ENCODE assay signal across 10 cellular contexts in the genomic region with DNA sequence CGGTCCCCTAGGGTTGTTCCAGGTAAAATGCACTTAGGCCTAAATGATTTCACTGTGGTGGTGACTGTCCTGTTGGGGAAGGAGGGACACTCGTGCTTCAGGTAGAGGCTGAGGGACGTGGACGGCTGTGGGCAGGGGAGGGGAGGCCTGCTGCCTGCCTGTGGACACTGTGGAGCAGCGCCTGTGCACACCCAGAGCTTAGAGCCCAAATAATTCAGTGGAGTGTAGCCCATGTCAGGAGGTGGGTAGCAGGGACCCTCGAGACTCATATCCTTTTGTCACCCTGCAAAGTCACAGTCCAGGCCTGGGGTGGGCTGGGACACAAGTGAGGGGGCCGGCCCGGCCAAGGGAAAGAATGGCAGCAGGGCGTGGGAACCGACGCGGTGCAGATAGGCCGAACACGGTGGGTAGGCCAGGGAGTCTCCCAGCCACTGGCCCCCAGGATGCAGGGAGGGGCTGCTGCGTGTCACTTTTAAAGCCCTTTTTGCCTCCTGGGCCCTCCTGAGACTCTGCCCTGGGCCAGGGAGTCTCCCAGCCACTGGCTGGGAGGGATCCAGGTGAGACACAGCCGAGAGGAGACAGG. TPM values are rescaled to one million over a fixed set of nuclear protein-coding genes. Genes with fewer than 3 reads are reported as not detected.
DNase-seq lines count a peak whose midpoint lies in the region; ATAC-seq and TF ChIP-seq lines count a peak whose summit lies in the region.
"Had no signal": no experiment of that assay in that cellular context is flagged by ENCODE, and none has a peak within 500 bp of the region (broad histone marks: within the 10 kb centered on the region; RNA-seq: fewer than 3 reads in every experiment).

No MANE protein-coding gene starts in this region.

- H3K4me1 Mint-ChIP-seq in activated T-cell treated with anti-CD3 and anti-CD28 coated beads, Interleukin-2, amount 50 U/mL, for 4 hours (ENCODE audit: low read depth): peaks cover 14% of the 10 kb centered on the region
- peaks cover 15% of the 10 kb centered on the region for H3K4me1 Mint-ChIP-seq in activated naive CD8-positive, alpha-beta T cell treated with anti-CD3 and anti-CD28 coated beads, Interleukin-2, amount 10 ng/mL, durations not matched to agents 7 days and 5 days
- peaks cover 17% of the 10 kb centered on the region for H3K4me1 Mint-ChIP-seq in memory B cell

- no peak for DNase-seq in activated T-cell treated with anti-CD3 and anti-CD28 coated beads, Interleukin-2, amount 50 U/mL, for 4 hours
- DNase-seq in activated T-cell treated with anti-CD3 and anti-CD28 coated beads for 4 hours (no peak), memory B cell (ENCODE audit: low spot score in 2 of 2) (no peak), testis (no peak), posterior cingulate gyrus (no peak), substantia nigra (lab: John Stamatoyannopoulos, UW) (no peak)
- no peak for DNase-seq in activated naive CD8-positive, alpha-beta T cell treated with anti-CD3 and anti-CD28 coated beads, Interleukin-2, amount 10 ng/mL, durations not matched to agents 7 days and 5 days

- H3K27me3 ChIP-seq in testis: no peaks in the 10 kb centered on the region

- no peak for ATAC-seq in activated T-cell treated with anti-CD3 and anti-CD28 coated beads, Interleukin-2, amount 50 U/mL, for 4 hours
- no peak for ATAC-seq in activated naive CD8-positive, alpha-beta T cell treated with anti-CD3 and anti-CD28 coated beads, Interleukin-2, amount 10 ng/mL, durations not matched to agents 7 days and 5 days (ENCODE audit: low read depth)
- ATAC-seq in memory B cell (ENCODE audit: low read depth) (no peak), GM21529 (IDR thresholded peaks at IDR 0.05; ENCODE audit: unreplicated experiment) (no peak)
- ATAC-seq: GM12878 had no signal

- no peak for TF ChIP-seq POLR2A in testis (IDR thresholded peaks at IDR 0.05)

- 65 to 76% methylated on average over 14 to 16 of the region's 16 CpGs for WGBS in testis, 2 donors

- TF ChIP-seq CTCF in testis (IDR thresholded peaks at IDR 0.05): no peak

- H3K9me3 Mint-ChIP-seq in activated T-cell treated with anti-CD3 and anti-CD28 coated beads, Interleukin-2, amount 50 U/mL, for 4 hours: no peaks in the 10 kb centered on the region
- no peaks in the 10 kb centered on the region for H3K9me3 Mint-ChIP-seq in activated naive CD8-positive, alpha-beta T cell treated with anti-CD3 and anti-CD28 coated beads, Interleukin-2, amount 10 ng/mL, durations not matched to agents 7 days and 5 days
- H3K9me3 Mint-ChIP-seq in memory B cell: no peaks in the 10 kb centered on the region

- H3K4me3 ChIP-seq in testis: peak overlapping the region in 1 of 2 donors; percentile 40
- H3K4me3 ChIP-seq: GM12878 had no signal

- no peaks in the 10 kb centered on the region for H3K36me3 Mint-ChIP-seq in activated T-cell treated with anti-CD3 and anti-CD28 coated beads, Interleukin-2, amount 50 U/mL, for 4 hours (ENCODE audit: insufficient read depth)
- H3K36me3 Mint-ChIP-seq in activated naive CD8-positive, alpha-beta T cell treated with anti-CD3 and anti-CD28 coated beads, Interleukin-2, amount 10 ng/mL, durations not matched to agents 7 days and 5 days: no peaks in the 10 kb centered on the region
- H3K36me3 Mint-ChIP-seq in memory B cell: no peaks in the 10 kb centered on the region

- peak overlapping the region; percentile 33 for H3K4me3 Mint-ChIP-seq in activated T-cell treated with anti-CD3 and anti-CD28 coated beads, Interleukin-2, amount 50 U/mL, for 4 hours
- H3K4me3 Mint-ChIP-seq in activated naive CD8-positive, alpha-beta T cell treated with anti-CD3 and anti-CD28 coated beads, Interleukin-2, amount 10 ng/mL, durations not matched to agents 7 days and 5 days: peak overlapping the region; percentile 45
- H3K4me3 Mint-ChIP-seq in memory B cell: peak overlapping the region; percentile 77

- peaks cover 20% of the 10 kb centered on the region for H3K4me1 ChIP-seq in testis

- H3K27me3 Mint-ChIP-seq in activated T-cell treated with anti-CD3 and anti-CD28 coated beads, Interleukin-2, amount 50 U/mL, for 4 hours (ENCODE audit: low read depth): peaks cover 18% of the 10 kb centered on the region
- peaks cover 27% of the 10 kb centered on the region for H3K27me3 Mint-ChIP-seq in activated naive CD8-positive, alpha-beta T cell treated with anti-CD3 and anti-CD28 coated beads, Interleukin-2, amount 10 ng/mL, durations not matched to agents 7 days and 5 days
- peaks cover 20% of the 10 kb centered on the region for H3K27me3 Mint-ChIP-seq in memory B cell

- intact Hi-C loops in testis (cut with DNase I; ENCODE audit: low total_unique reads) (loop anchor here (5.0 to 10.0 kb wide), 2 partner anchors 59 to 116 kb away; no protein-coding TSS in a partner anchor), posterior cingulate gyrus (cut with DNase I) (no loop called here)

- POLR2A ChIA-PET in activated naive CD8-positive, alpha-beta T cell treated with anti-CD3 and anti-CD28 coated beads, Interleukin-2, amount 10 ng/mL, durations not matched to agents 7 days and 5 days (lab: Charles Lee): interaction anchor here (1.3 to 3.0 kb wide), 2 partner anchors 17 to 129 kb away, joined by 3 to 13 read pairs; a partner anchor contains a TSS

- H3K9me3 ChIP-seq in testis: no peaks in the 10 kb centered on the region

- H3K27ac ChIP-seq in testis: peak overlapping the region; percentile 57 to 63
- no peak overlapping the region for H3K27ac ChIP-seq in substantia nigra (ENCODE audit: low read depth, low read length, poor library complexity, severe bottlenecking)

- H3K27ac Mint-ChIP-seq in activated naive CD8-positive, alpha-beta T cell treated with anti-CD3 and anti-CD28 coated beads, Interleukin-2, amount 10 ng/mL, durations not matched to agents 7 days and 5 days: no peak overlapping the region
- no peak overlapping the region for H3K27ac Mint-ChIP-seq in memory B cell

- no peaks in the 10 kb centered on the region for H3K36me3 ChIP-seq in testis (ENCODE audit: low read depth, missing control alignments)

RNA-seq across cellular contexts. Expression of a gene that starts 0.7 kb away (rescaled TPM):
- total RNA-seq in activated T-cell treated with anti-CD3 and anti-CD28 coated beads, Interleukin-2, amount 50 U/mL, for 4 hours: 1 to 10 TPM; 2.0 to 4.4 (median 2.0) TPM
- 1 to 10 TPM; 4.2 to 4.3 TPM for total RNA-seq in activated naive CD8-positive, alpha-beta T cell treated with anti-CD3 and anti-CD28 coated beads, Interleukin-2, amount 10 ng/mL, durations not matched to agents 7 days and 5 days
- total RNA-seq in testis: 10 to 100 TPM; 54.1 to 59.9 TPM
- 50.6 TPM for polyA plus RNA-seq in testis (ENCODE audit: insufficient read depth, low read depth, low replicate concordance)

RNA-seq across cellular contexts. Expression of a gene that starts 6.4 kb away (rescaled TPM):
- 10 to 100 TPM in 2 of 3 donors, 1 to 10 TPM in 1; 9.2 to 19.0 (median 13.1) TPM for total RNA-seq in activated T-cell treated with anti-CD3 and anti-CD28 coated beads, Interleukin-2, amount 50 U/mL, for 4 hours
- total RNA-seq in activated naive CD8-positive, alpha-beta T cell treated with anti-CD3 and anti-CD28 coated beads, Interleukin-2, amount 10 ng/mL, durations not matched to agents 7 days and 5 days: under 1 TPM in 1 of 2 experiments, not detected in 1; 0.42 TPM
- 1 to 10 TPM; 7.3 to 8.2 TPM for total RNA-seq in testis
- 3.9 TPM for polyA plus RNA-seq in testis (ENCODE audit: insufficient read depth, low read depth, low replicate concordance)
- total RNA-seq: bronchial epithelial cell had no signal

RNA-seq across cellular contexts. Expression of a gene that starts 16.3 kb away (rescaled TPM):
- total RNA-seq in activated T-cell treated with anti-CD3 and anti-CD28 coated beads, Interleukin-2, amount 50 U/mL, for 4 hours: 100 to 1,000 TPM; 118 to 127 (median 126) TPM
- total RNA-seq in activated naive CD8-positive, alpha-beta T cell treated with anti-CD3 and anti-CD28 coated beads, Interleukin-2, amount 10 ng/mL, durations not matched to agents 7 days and 5 days: 10 to 100 TPM; 67.8 to 77.1 TPM
- 10 to 100 TPM; 80.4 to 94.6 TPM for total RNA-seq in testis
- polyA plus RNA-seq in testis (ENCODE audit: insufficient read depth, low read depth, low replicate concordance): 46.3 TPM

RNA-seq across cellular contexts. Expression of a gene that starts 21.7 kb away (rescaled TPM):
- 10 to 100 TPM; 30.5 to 43.5 (median 34.8) TPM for total RNA-seq in activated T-cell treated with anti-CD3 and anti-CD28 coated beads, Interleukin-2, amount 50 U/mL, for 4 hours
- 10 to 100 TPM; 19.4 to 20.7 TPM for total RNA-seq in activated naive CD8-positive, alpha-beta T cell treated with anti-CD3 and anti-CD28 coated beads, Interleukin-2, amount 10 ng/mL, durations not matched to agents 7 days and 5 days
- total RNA-seq in testis: 10 to 100 TPM; 24.6 to 35.6 TPM
- 18.0 TPM for polyA plus RNA-seq in testis (ENCODE audit: insufficient read depth, low read depth, low replicate concordance)

RNA-seq across cellular contexts. Expression of a gene that starts 21.8 kb away (rescaled TPM):
- 10 to 100 TPM; 87.6 to 98.0 (median 94.5) TPM for total RNA-seq in activated T-cell treated with anti-CD3 and anti-CD28 coated beads, Interleukin-2, amount 50 U/mL, for 4 hours
- total RNA-seq in activated naive CD8-positive, alpha-beta T cell treated with anti-CD3 and anti-CD28 coated beads, Interleukin-2, amount 10 ng/mL, durations not matched to agents 7 days and 5 days: 100 to 1,000 TPM; 113 to 125 TPM
- total RNA-seq in testis: 100 to 1,000 TPM; 222 to 271 TPM
- 136 TPM for polyA plus RNA-seq in testis (ENCODE audit: insufficient read depth, low read depth, low replicate concordance)

Comparison
In these comparisons a context has a peak if more than half of its experiments do, and no peak if none do; other contexts are left out.
1. RNA of a gene that starts 0.7 kb away (total RNA-seq): 54.1 to 59.9 TPM in testis; 4.2 to 4.3 TPM in activated naive CD8-positive, alpha-beta T cell treated with anti-CD3 and anti-CD28 coated beads, Interleukin-2, amount 10 ng/mL, durations not matched to agents 7 days and 5 days and 2.0 to 4.4 TPM in activated T-cell treated with anti-CD3 and anti-CD28 coated beads, Interleukin-2, amount 50 U/mL, for 4 hours; every median in the first group is over 10 times any median in the second.
2. RNA of a gene that starts 6.4 kb away (total RNA-seq): 9.2 to 19.0 TPM in activated T-cell treated with anti-CD3 and anti-CD28 coated beads, Interleukin-2, amount 50 U/mL, for 4 hours and 7.3 to 8.2 TPM in testis; 0.42 TPM in activated naive CD8-positive, alpha-beta T cell treated with anti-CD3 and anti-CD28 coated beads, Interleukin-2, amount 10 ng/mL, durations not matched to agents 7 days and 5 days; every median in the first group is over 4 times any median in the second.
3. Peak in every context shown above with its lines, with median percentiles within 50 percentile points of each other: H3K4me3 Mint-ChIP-seq.